In the genomic region with DNA sequence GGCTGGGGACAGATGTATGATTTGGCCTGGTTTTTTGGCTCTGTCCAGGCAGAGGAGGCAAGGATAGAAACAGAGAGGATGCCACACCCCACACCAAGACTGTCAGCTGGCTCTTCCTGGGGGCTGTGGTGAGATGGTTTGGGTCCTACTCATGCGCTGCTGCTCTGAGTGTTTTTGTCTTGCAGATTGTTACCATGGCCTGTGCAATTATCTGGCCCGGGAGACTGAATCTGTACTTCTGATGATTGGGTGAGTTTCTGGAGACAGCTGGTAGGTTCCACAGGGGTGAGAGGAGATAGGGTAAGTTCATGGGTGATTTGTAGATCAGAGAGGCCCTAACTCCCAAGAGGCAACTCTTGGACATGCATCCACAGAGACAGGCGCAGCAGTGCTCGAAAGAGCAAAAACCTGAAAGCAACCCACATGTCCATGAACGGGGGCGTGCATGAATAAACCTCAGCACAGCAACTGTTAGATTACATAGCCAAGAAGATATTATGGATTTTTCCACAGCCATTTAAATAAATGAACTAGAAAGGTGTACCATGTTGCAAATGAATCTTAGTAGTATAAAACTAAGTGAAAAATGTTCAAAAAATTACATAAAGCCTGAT, we compare ENCODE assay signal across 34 cellular contexts. TPM values are rescaled to one million over a fixed set of nuclear protein-coding genes. Genes with fewer than 3 reads are reported as not detected.
"Had no signal": no experiment of that assay in that cellular context is flagged by ENCODE, and none has a peak within 500 bp of the region (broad histone marks: within the 10 kb centered on the region; RNA-seq: fewer than 3 reads in every experiment).

No MANE protein-coding gene starts in this region.

- H3K27ac ChIP-seq: adrenal gland, breast epithelium, cardiac muscle cell, colonic mucosa, esophagus muscularis mucosa, foreskin keratinocyte, gastrocnemius medialis, heart left ventricle had no signal

- H3K27ac Mint-ChIP-seq: activated CD4-positive, alpha-beta memory T cell treated with anti-CD3 and anti-CD28 coated beads for 36 hours; activated CD4-positive, alpha-beta T cell treated with anti-CD3 and anti-CD28 coated beads for 36 hours; activated CD4-positive, alpha-beta T cell treated with anti-CD3 and anti-CD28 coated beads, Interleukin-2, amount 10 ng/mL, durations not matched to agents 24 days and 14 days; activated naive CD4-positive, alpha-beta T cell treated with anti-CD3 and anti-CD28 coated beads, Interleukin-2, amount 50 U/mL, for 24 hours; activated naive CD8-positive, alpha-beta T cell treated with anti-CD3 and anti-CD28 coated beads for 36 hours; activated naive CD8-positive, alpha-beta T cell treated with anti-CD3 and anti-CD28 coated beads, Interleukin-2, amount 50 U/mL, for 24 hours; activated T-helper 17 cell treated with anti-CD3 and anti-CD28 coated beads, Interleukin-2, amount 50 U/mL, for 72 hours; brain; dendritic cell treated with granulocyte-macrophage colony-stimulating factor and Interleukin-4, amounts not matched to agents 40 ng/mL and 50 ng/mL, for 4 days; effector memory CD8-positive, alpha-beta T cell had no signal

- H3K36me3 ChIP-seq: adrenal gland, breast epithelium, cardiac muscle cell, colonic mucosa, esophagus muscularis mucosa, gastrocnemius medialis, heart left ventricle had no signal

- DNase-seq: activated CD4-positive, alpha-beta memory T cell treated with anti-CD3 and anti-CD28 coated beads for 36 hours; activated CD4-positive, alpha-beta T cell treated with anti-CD3 and anti-CD28 coated beads for 36 hours; activated CD4-positive, alpha-beta T cell treated with anti-CD3 and anti-CD28 coated beads, Interleukin-2, amount 10 ng/mL, durations not matched to agents 24 days and 14 days; activated CD4-positive, CD25-positive, alpha-beta regulatory T cell; activated CD4-positive, CD25-positive, alpha-beta regulatory T cell treated with anti-CD3 and anti-CD28 coated beads, Interleukin-2, amount 50 U/mL, for 72 hours; activated CD8-positive, alpha-beta memory T cell treated with anti-CD3 and anti-CD28 coated beads for 24 hours; activated effector memory CD4-positive, alpha-beta T cell treated with Interleukin-2 at 50 U/mL for 16 hours; activated gamma-delta T cell treated with Interleukin-2 at 50 U/mL for 16 hours; activated naive CD4-positive, alpha-beta T cell treated with Interleukin-2 at 50 U/mL for 16 hours; activated naive CD8-positive, alpha-beta T cell treated with anti-CD3 and anti-CD28 coated beads for 36 hours; activated naive CD8-positive, alpha-beta T cell treated with anti-CD3 and anti-CD28 coated beads, Interleukin-2, amount 50 U/mL, for 24 hours; activated T-cell treated with anti-CD3 and anti-CD28 coated beads, Interleukin-2, amount 50 U/mL, for 4 hours; adrenal gland; amygdala; aorta; central memory CD4-positive, alpha-beta T cell; cerebellar nuclear complex; colonic mucosa; effector memory CD8-positive, alpha-beta T cell; erythroblast; foreskin keratinocyte; gastrocnemius medialis; glutamatergic neuron; heart left ventricle; T-helper 2 cell had no signal

- H3K4me3 Mint-ChIP-seq: activated CD4-positive, alpha-beta memory T cell treated with anti-CD3 and anti-CD28 coated beads for 36 hours; activated CD4-positive, alpha-beta T cell treated with anti-CD3 and anti-CD28 coated beads for 36 hours; activated CD4-positive, alpha-beta T cell treated with anti-CD3 and anti-CD28 coated beads, Interleukin-2, amount 10 ng/mL, durations not matched to agents 24 days and 14 days; activated naive CD4-positive, alpha-beta T cell treated with anti-CD3 and anti-CD28 coated beads, Interleukin-2, amount 50 U/mL, for 24 hours; activated naive CD8-positive, alpha-beta T cell treated with anti-CD3 and anti-CD28 coated beads for 36 hours; activated naive CD8-positive, alpha-beta T cell treated with anti-CD3 and anti-CD28 coated beads, Interleukin-2, amount 50 U/mL, for 24 hours; activated T-cell treated with anti-CD3 and anti-CD28 coated beads, Interleukin-2, amount 50 U/mL, for 4 hours; activated T-helper 17 cell treated with anti-CD3 and anti-CD28 coated beads, Interleukin-2, amount 50 U/mL, for 72 hours; brain; dendritic cell treated with granulocyte-macrophage colony-stimulating factor and Interleukin-4, amounts not matched to agents 40 ng/mL and 50 ng/mL, for 4 days; effector memory CD8-positive, alpha-beta T cell had no signal

- H3K4me1 ChIP-seq: adrenal gland, breast epithelium, colonic mucosa, foreskin keratinocyte had no signal

- ATAC-seq: activated CD4-positive, alpha-beta T cell treated with anti-CD3 and anti-CD28 coated beads for 36 hours; activated naive CD8-positive, alpha-beta T cell treated with anti-CD3 and anti-CD28 coated beads, Interleukin-2, amount 50 U/mL, for 24 hours; activated T-cell treated with anti-CD3 and anti-CD28 coated beads, Interleukin-2, amount 50 U/mL, for 4 hours; activated T-helper 17 cell treated with anti-CD3 and anti-CD28 coated beads, Interleukin-2, amount 50 U/mL, for 72 hours; effector memory CD8-positive, alpha-beta T cell; foreskin keratinocyte; gastrocnemius medialis; heart left ventricle had no signal

- H3K36me3 Mint-ChIP-seq: activated CD4-positive, alpha-beta memory T cell treated with anti-CD3 and anti-CD28 coated beads for 36 hours; activated naive CD4-positive, alpha-beta T cell treated with anti-CD3 and anti-CD28 coated beads, Interleukin-2, amount 50 U/mL, for 24 hours; activated naive CD8-positive, alpha-beta T cell treated with anti-CD3 and anti-CD28 coated beads for 36 hours; brain had no signal

- H3K9me3 ChIP-seq: adrenal gland, colonic mucosa, gastrocnemius medialis had no signal

- H3K4me3 ChIP-seq: adrenal gland, breast epithelium, cardiac muscle cell, colonic mucosa, dorsolateral prefrontal cortex, esophagus muscularis mucosa, gastrocnemius medialis, heart left ventricle had no signal

- H3K27me3 Mint-ChIP-seq: activated CD4-positive, alpha-beta T cell treated with anti-CD3 and anti-CD28 coated beads for 36 hours; activated naive CD4-positive, alpha-beta T cell treated with anti-CD3 and anti-CD28 coated beads, Interleukin-2, amount 50 U/mL, for 24 hours had no signal

- H3K27me3 ChIP-seq: adrenal gland, breast epithelium, colonic mucosa, dorsolateral prefrontal cortex, esophagus muscularis mucosa, foreskin keratinocyte, gastrocnemius medialis, heart left ventricle had no signal

- H3K9me3 Mint-ChIP-seq: activated CD4-positive, alpha-beta T cell treated with anti-CD3 and anti-CD28 coated beads, Interleukin-2, amount 10 ng/mL, durations not matched to agents 24 days and 14 days; activated naive CD4-positive, alpha-beta T cell treated with anti-CD3 and anti-CD28 coated beads, Interleukin-2, amount 50 U/mL, for 24 hours; activated naive CD8-positive, alpha-beta T cell treated with anti-CD3 and anti-CD28 coated beads for 36 hours; activated naive CD8-positive, alpha-beta T cell treated with anti-CD3 and anti-CD28 coated beads, Interleukin-2, amount 50 U/mL, for 24 hours; activated T-helper 17 cell treated with anti-CD3 and anti-CD28 coated beads, Interleukin-2, amount 50 U/mL, for 72 hours; effector memory CD8-positive, alpha-beta T cell had no signal

RNA-seq across cellular contexts. Expression of a gene that starts 17.8 kb away (rescaled TPM):
- total RNA-seq: activated CD4-positive, alpha-beta memory T cell treated with anti-CD3 and anti-CD28 coated beads for 36 hours; activated CD4-positive, alpha-beta T cell treated with anti-CD3 and anti-CD28 coated beads for 36 hours; activated CD4-positive, alpha-beta T cell treated with anti-CD3 and anti-CD28 coated beads, Interleukin-2, amount 10 ng/mL, durations not matched to agents 24 days and 14 days; activated naive CD8-positive, alpha-beta T cell treated with anti-CD3 and anti-CD28 coated beads for 36 hours; activated T-cell treated with anti-CD3 and anti-CD28 coated beads, Interleukin-2, amount 50 U/mL, for 4 hours; activated T-helper 17 cell treated with anti-CD3 and anti-CD28 coated beads, Interleukin-2, amount 50 U/mL, for 72 hours; adrenal gland; aorta; breast epithelium; cardiac muscle cell; colonic mucosa; dorsolateral prefrontal cortex; esophagus muscularis mucosa; foreskin keratinocyte; gastrocnemius medialis; heart left ventricle; T-helper 1 cell treated with Interleukin-12 subunit alpha and Interleukin-12 subunit beta and Interleukin-4 antibody, amounts not matched to agents 30 ng/mL and 1 ng/mL, for 36 hours had no signal
- polyA plus RNA-seq: aorta, cardiac muscle cell, foreskin keratinocyte, heart left ventricle had no signal

RNA-seq across cellular contexts. Expression of a gene that starts 54.2 kb away (rescaled TPM):
- total RNA-seq: activated CD4-positive, alpha-beta memory T cell treated with anti-CD3 and anti-CD28 coated beads for 36 hours; activated CD4-positive, alpha-beta T cell treated with anti-CD3 and anti-CD28 coated beads for 36 hours; activated CD4-positive, alpha-beta T cell treated with anti-CD3 and anti-CD28 coated beads, Interleukin-2, amount 10 ng/mL, durations not matched to agents 24 days and 14 days; activated naive CD8-positive, alpha-beta T cell treated with anti-CD3 and anti-CD28 coated beads for 36 hours; activated T-cell treated with anti-CD3 and anti-CD28 coated beads, Interleukin-2, amount 50 U/mL, for 4 hours; activated T-helper 17 cell treated with anti-CD3 and anti-CD28 coated beads, Interleukin-2, amount 50 U/mL, for 72 hours; adrenal gland; aorta; cardiac muscle cell; colonic mucosa; dorsolateral prefrontal cortex; esophagus muscularis mucosa; foreskin keratinocyte; gastrocnemius medialis; heart left ventricle; T-helper 1 cell treated with Interleukin-12 subunit alpha and Interleukin-12 subunit beta and Interleukin-4 antibody, amounts not matched to agents 30 ng/mL and 1 ng/mL, for 36 hours had no signal
- polyA plus RNA-seq: adrenal gland, aorta, cardiac muscle cell, foreskin keratinocyte, heart left ventricle had no signal
